11 cellular contexts compared by ENCODE assay signal in genomic region chr3:172856766-172857742, GRCh38.
DNase-seq lines count a peak whose midpoint lies in the region; ATAC-seq and TF ChIP-seq lines count a peak whose summit lies in the region.
"Had no signal": no experiment of that assay in that cellular context is flagged by ENCODE, and none has a peak within 500 bp of the region (broad histone marks: within the 10 kb centered on the region; RNA-seq: fewer than 3 reads in every experiment).

No MANE protein-coding gene starts in this region.

- no peak for TF ChIP-seq POLR2A in gastroesophageal sphincter (IDR thresholded peaks at IDR 0.05)

- DNase-seq in A172 (ENCODE audit: low spot score) (peak; percentile 77), LNCaP clone FGC (ENCODE audit: low read depth) (peak; percentile 31), lung (ENCODE audit: low spot score) (no peak), anterior cingulate cortex (lab: John Stamatoyannopoulos, UW) (no peak)
- DNase-seq in effector memory CD8-positive, alpha-beta T cell: no peak
- DNase-seq: NCI-H2107 had no signal

- no peaks in the 10 kb centered on the region for H3K27me3 ChIP-seq in gastroesophageal sphincter
- no peaks in the 10 kb centered on the region for H3K27me3 ChIP-seq in lung (ENCODE audit: control insufficient read depth, insufficient read depth)
- H3K27me3 ChIP-seq: thyroid gland had no signal

- H3K27ac Mint-ChIP-seq in effector memory CD8-positive, alpha-beta T cell: no peak overlapping the region
- H3K27ac Mint-ChIP-seq: activated naive CD4-positive, alpha-beta T cell treated with anti-CD3 and anti-CD28 coated beads, Interleukin-2, amount 50 U/mL, for 24 hours had no signal

- H3K4me3 ChIP-seq in LNCaP clone FGC (ENCODE audit: low read depth, low read length): no peak overlapping the region
- H3K4me3 ChIP-seq in gastroesophageal sphincter: no peak overlapping the region
- H3K4me3 ChIP-seq in lung: no peak overlapping the region
- H3K4me3 ChIP-seq: thyroid gland had no signal

- no peak for TF ChIP-seq EP300 in gastroesophageal sphincter (IDR thresholded peaks at IDR 0.05)

- H3K9me3 ChIP-seq in gastroesophageal sphincter (peaks cover 0 to 3% (median 0%) of the 10 kb centered on the region in 3 donors), lung (ENCODE audit: control insufficient read depth in 2 of 2, insufficient read depth in 1 of 2, low read length in 1 of 2) (no peaks in the 10 kb centered on the region)
- H3K9me3 ChIP-seq: thyroid gland had no signal

- 25 to 71% methylated on average over 4 of the region's 4 CpGs for WGBS in gastroesophageal sphincter (ENCODE audit: low coverage in 1 of 2), 2 donors
- WGBS in lung, 2 donors: 33 to 69% methylated on average over 4 of the region's 4 CpGs

- H3K9me3 Mint-ChIP-seq in effector memory CD8-positive, alpha-beta T cell: peaks cover 0 to under 1% of the 10 kb centered on the region in 2 donors
- H3K9me3 Mint-ChIP-seq: activated naive CD4-positive, alpha-beta T cell treated with anti-CD3 and anti-CD28 coated beads, Interleukin-2, amount 50 U/mL, for 24 hours had no signal

- H3K4me1 ChIP-seq in gastroesophageal sphincter (no peaks in the 10 kb centered on the region), lung (ENCODE audit: control insufficient read depth in 2 of 2, insufficient read depth in 2 of 2, low read length in 2 of 2) (peaks cover 0 to 5% of the 10 kb centered on the region in 2 donors)
- H3K4me1 ChIP-seq: thyroid gland had no signal

- H3K36me3 ChIP-seq in gastroesophageal sphincter (no peaks in the 10 kb centered on the region), lung (ENCODE audit: control insufficient read depth in 2 of 2, insufficient read depth in 2 of 2, low read length in 2 of 2) (no peaks in the 10 kb centered on the region)
- H3K36me3 ChIP-seq: thyroid gland had no signal

- H3K4me1 Mint-ChIP-seq in effector memory CD8-positive, alpha-beta T cell (ENCODE audit: low read depth in 2 of 2): no peaks in the 10 kb centered on the region
- H3K4me1 Mint-ChIP-seq: activated naive CD4-positive, alpha-beta T cell treated with anti-CD3 and anti-CD28 coated beads, Interleukin-2, amount 50 U/mL, for 24 hours had no signal

- no peak overlapping the region for H3K4me3 Mint-ChIP-seq in effector memory CD8-positive, alpha-beta T cell
- H3K4me3 Mint-ChIP-seq: activated naive CD4-positive, alpha-beta T cell treated with anti-CD3 and anti-CD28 coated beads, Interleukin-2, amount 50 U/mL, for 24 hours had no signal

- ATAC-seq in gastroesophageal sphincter (peak; percentile 77), lung (ENCODE audit: insufficient read depth, low FRiP score) (peak; percentile 76), GM19452 (IDR thresholded peaks at IDR 0.05; ENCODE audit: unreplicated experiment) (no peak), HG03460 (IDR thresholded peaks at IDR 0.05; ENCODE audit: unreplicated experiment) (no peak)
- no peak for ATAC-seq in effector memory CD8-positive, alpha-beta T cell (replicated peaks)

- H3K27me3 Mint-ChIP-seq in effector memory CD8-positive, alpha-beta T cell: peaks cover 12 to 16% of the 10 kb centered on the region in 2 donors

- H3K27ac ChIP-seq in gastroesophageal sphincter: no peak overlapping the region
- no peak overlapping the region for H3K27ac ChIP-seq in lung (ENCODE audit: low read depth in 1 of 2, low read length in 1 of 2)
- H3K27ac ChIP-seq: thyroid gland had no signal

- TF ChIP-seq CTCF in LNCaP clone FGC (IDR thresholded peaks at IDR 0.05; ENCODE audit: control insufficient read depth, extremely low read depth, insufficient read depth) (no peak), gastroesophageal sphincter (IDR thresholded peaks at IDR 0.05) (no peak), lung (IDR thresholded peaks at IDR 0.05; ENCODE audit: control extremely low read depth, extremely low read depth) (no peak)

- H3K36me3 Mint-ChIP-seq in effector memory CD8-positive, alpha-beta T cell (ENCODE audit: insufficient read depth): no peaks in the 10 kb centered on the region
- H3K36me3 Mint-ChIP-seq: activated naive CD4-positive, alpha-beta T cell treated with anti-CD3 and anti-CD28 coated beads, Interleukin-2, amount 50 U/mL, for 24 hours had no signal

Comparison
In these comparisons a context has a peak if more than half of its experiments do, and no peak if none do; other contexts are left out.
1. DNase-seq: peak in A172 (single experiment) and LNCaP clone FGC (single experiment); none in lung (single experiment), effector memory CD8-positive, alpha-beta T cell (0 of 3) and anterior cingulate cortex (0 of 58).
2. ATAC-seq: peak in gastroesophageal sphincter (single experiment) and lung (single experiment); none in GM19452 (single experiment), effector memory CD8-positive, alpha-beta T cell (single experiment) and HG03460 (single experiment).